ENCODE assay signal across 1 cellular context in the genomic region with DNA sequence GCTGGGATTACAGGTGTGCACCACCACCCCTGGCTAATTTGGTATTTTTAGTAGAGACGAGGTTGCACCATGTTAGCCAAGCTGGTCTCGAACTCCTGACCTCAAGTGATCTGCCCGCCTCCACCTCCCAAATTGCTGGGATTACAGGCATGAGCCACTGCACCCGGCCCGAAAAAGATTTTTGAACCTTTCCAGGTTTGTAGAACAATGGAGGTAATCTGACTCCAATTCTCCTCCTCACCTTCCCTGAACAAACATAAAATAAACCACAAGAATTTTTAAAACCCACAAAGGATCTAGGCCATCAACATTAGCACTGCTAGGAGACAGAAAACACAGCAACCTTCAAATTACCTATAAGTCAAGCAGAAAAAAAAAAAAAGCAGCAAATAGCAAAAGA.
TF ChIP-seq lines count a peak whose summit lies in the region.

No MANE protein-coding gene starts in this region.

TF ChIP-seq in K562, 482 proteins besides CTCF, POLR2A, EP300 and RAD21 (continued from another document):
- TF ChIP-seq, protein P1, sequence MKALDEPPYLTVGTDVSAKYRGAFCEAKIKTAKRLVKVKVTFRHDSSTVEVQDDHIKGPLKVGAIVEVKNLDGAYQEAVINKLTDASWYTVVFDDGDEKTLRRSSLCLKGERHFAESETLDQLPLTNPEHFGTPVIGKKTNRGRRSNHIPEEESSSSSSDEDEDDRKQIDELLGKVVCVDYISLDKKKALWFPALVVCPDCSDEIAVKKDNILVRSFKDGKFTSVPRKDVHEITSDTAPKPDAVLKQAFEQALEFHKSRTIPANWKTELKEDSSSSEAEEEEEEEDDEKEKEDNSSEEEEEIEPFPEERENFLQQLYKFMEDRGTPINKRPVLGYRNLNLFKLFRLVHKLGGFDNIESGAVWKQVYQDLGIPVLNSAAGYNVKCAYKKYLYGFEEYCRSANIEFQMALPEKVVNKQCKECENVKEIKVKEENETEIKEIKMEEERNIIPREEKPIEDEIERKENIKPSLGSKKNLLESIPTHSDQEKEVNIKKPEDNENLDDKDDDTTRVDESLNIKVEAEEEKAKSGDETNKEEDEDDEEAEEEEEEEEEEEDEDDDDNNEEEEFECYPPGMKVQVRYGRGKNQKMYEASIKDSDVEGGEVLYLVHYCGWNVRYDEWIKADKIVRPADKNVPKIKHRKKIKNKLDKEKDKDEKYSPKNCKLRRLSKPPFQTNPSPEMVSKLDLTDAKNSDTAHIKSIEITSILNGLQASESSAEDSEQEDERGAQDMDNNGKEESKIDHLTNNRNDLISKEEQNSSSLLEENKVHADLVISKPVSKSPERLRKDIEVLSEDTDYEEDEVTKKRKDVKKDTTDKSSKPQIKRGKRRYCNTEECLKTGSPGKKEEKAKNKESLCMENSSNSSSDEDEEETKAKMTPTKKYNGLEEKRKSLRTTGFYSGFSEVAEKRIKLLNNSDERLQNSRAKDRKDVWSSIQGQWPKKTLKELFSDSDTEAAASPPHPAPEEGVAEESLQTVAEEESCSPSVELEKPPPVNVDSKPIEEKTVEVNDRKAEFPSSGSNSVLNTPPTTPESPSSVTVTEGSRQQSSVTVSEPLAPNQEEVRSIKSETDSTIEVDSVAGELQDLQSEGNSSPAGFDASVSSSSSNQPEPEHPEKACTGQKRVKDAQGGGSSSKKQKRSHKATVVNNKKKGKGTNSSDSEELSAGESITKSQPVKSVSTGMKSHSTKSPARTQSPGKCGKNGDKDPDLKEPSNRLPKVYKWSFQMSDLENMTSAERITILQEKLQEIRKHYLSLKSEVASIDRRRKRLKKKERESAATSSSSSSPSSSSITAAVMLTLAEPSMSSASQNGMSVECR (CRISPR knock-in tag; IDR thresholded peaks at IDR 0.05), result no peak
- TF ChIP-seq ETS2 (tag; IDR thresholded peaks at IDR 0.05; ENCODE audit: borderline replicate concordance, poor library complexity, severe bottlenecking) (no peak), ZNF239 (CRISPR knock-in tag; IDR thresholded peaks at IDR 0.05) (no peak), ZNF184 (CRISPR knock-in tag; IDR thresholded peaks at IDR 0.05) (no peak)
TF ChIP-seq in K562: peak in this region for 0.
